In the genomic region with DNA sequence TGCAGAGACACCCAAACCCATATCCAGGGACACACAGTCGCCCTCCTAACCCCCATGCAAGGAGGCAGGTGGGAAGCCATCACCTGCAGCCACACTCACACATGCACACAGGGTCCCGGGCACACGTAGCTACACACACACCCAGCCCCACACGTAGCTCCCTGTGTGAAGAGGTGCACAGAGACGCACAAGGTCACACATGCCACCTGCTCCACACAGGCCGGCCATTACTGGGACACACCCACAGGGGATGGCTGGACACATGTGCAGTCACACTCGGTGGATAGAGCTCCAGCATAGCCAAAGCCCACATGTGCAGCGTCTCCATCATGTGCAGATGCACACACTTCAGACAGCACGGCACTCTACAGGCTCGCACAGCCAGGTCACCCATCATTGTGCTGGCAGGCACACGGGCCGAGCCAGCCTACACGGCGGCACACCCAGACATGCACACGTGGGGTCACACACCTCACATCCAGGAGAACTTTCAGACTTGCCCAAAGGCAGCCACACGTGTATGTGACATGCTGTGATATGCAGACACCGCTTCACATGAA, we compare ENCODE assay signal across 12 cellular contexts. TPM values are rescaled to one million over a fixed set of nuclear protein-coding genes. Genes with fewer than 3 reads are reported as not detected.
A peak's percentile ranks its signal among the peaks of the same experiment; 100 is the strongest.
DNase-seq lines count a peak whose midpoint lies in the region; ATAC-seq, FAIRE-seq and TF ChIP-seq lines count a peak whose summit lies in the region.
"Had no signal": no experiment of that assay in that cellular context is flagged by ENCODE, and none has a peak within 500 bp of the region (broad histone marks: within the 10 kb centered on the region; RNA-seq: fewer than 3 reads in every experiment).

No MANE protein-coding gene starts in this region.

- no peak overlapping the region for H2AFZ ChIP-seq in PC-9

- no peak for ATAC-seq in natural killer cell
- no peak for ATAC-seq in upper lobe of right lung
- ATAC-seq: K562 had no signal

- H3K9me2 ChIP-seq in PC-9 (ENCODE audit: insufficient read depth), result no peaks in the 10 kb centered on the region

- H3K4me3 ChIP-seq in breast epithelium (peak overlapping the region; percentile 61 to 76 (median 68)), bronchial epithelial cell (ENCODE audit: low read depth, low read length) (no peak overlapping the region), upper lobe of right lung (peak overlapping the region; percentile 71), PC-9 (no peak overlapping the region)
- H3K4me3 ChIP-seq: K562 had no signal

- H3K9me3 ChIP-seq in breast epithelium (peaks cover 0 to 17% of the 10 kb centered on the region in 2 donors), upper lobe of right lung (no peaks in the 10 kb centered on the region), PC-9 (ENCODE audit: insufficient read depth, low read depth) (no peaks in the 10 kb centered on the region)

- H3K4me3 Mint-ChIP-seq in MCF 10A (ENCODE audit: unreplicated experiment) (no peak overlapping the region), natural killer cell (peak overlapping the region; percentile 96), HFFc6 (no peak overlapping the region)

- no peak overlapping the region for H3K27ac ChIP-seq in breast epithelium
- no peak overlapping the region for H3K27ac ChIP-seq in upper lobe of right lung
- H3K27ac ChIP-seq in PC-9, result no peak overlapping the region

- H3K4me1 Mint-ChIP-seq in MCF 10A (ENCODE audit: insufficient read depth, unreplicated experiment), result no peaks in the 10 kb centered on the region
- H3K4me1 Mint-ChIP-seq in natural killer cell, result peaks cover 5 to 35% of the 10 kb centered on the region in 2 donors
- H3K4me1 Mint-ChIP-seq in HFFc6 (ENCODE audit: low read depth), result no peaks in the 10 kb centered on the region

- no peaks in the 10 kb centered on the region for H3F3A ChIP-seq in PC-9 (ENCODE audit: insufficient read depth, low read depth)

- no peaks in the 10 kb centered on the region for H3K36me3 ChIP-seq in breast epithelium
- no peaks in the 10 kb centered on the region for H3K36me3 ChIP-seq in bronchial epithelial cell (ENCODE audit: control insufficient read depth, insufficient read depth, low read length)
- no peaks in the 10 kb centered on the region for H3K36me3 ChIP-seq in upper lobe of right lung
- H3K36me3 ChIP-seq in PC-9 (ENCODE audit: low read depth), result no peaks in the 10 kb centered on the region

- POLR2A ChIA-PET in MCF 10A (lab: Yijun Ruan, JAX) (no interaction called here), PC-9 (lab: Charles Lee; ENCODE audit: unreplicated experiment) (no interaction called here)

- no peak for TF ChIP-seq POLR2A in breast epithelium (IDR thresholded peaks at IDR 0.05)

- H3K36me3 Mint-ChIP-seq in MCF 10A (ENCODE audit: insufficient read depth, unreplicated experiment) (no peaks in the 10 kb centered on the region), natural killer cell (no peaks in the 10 kb centered on the region), HFFc6 (ENCODE audit: low read depth) (peaks cover 9% of the 10 kb centered on the region; the same call in 1 of the 2 replicates)

- no TSS peak for BruUV-seq in MCF 10A (replicated peaks; lab: Mats Ljungman, UMichigan)
- no TSS peak for BruUV-seq in PC-9 (replicated peaks; lab: Mats Ljungman, UMichigan)

- H3K4me2 ChIP-seq in PC-9, result no peak overlapping the region

- H3K27ac Mint-ChIP-seq in MCF 10A (ENCODE audit: low read depth, unreplicated experiment) (no peak overlapping the region), natural killer cell (no peak overlapping the region), HFFc6 (no peak overlapping the region)

- H4K20me1 ChIP-seq in PC-9 (ENCODE audit: insufficient read depth), result no peaks in the 10 kb centered on the region

- H3K27me3 Mint-ChIP-seq in MCF 10A (ENCODE audit: insufficient read depth, unreplicated experiment), result no peaks in the 10 kb centered on the region
- no peaks in the 10 kb centered on the region for H3K27me3 Mint-ChIP-seq in natural killer cell (ENCODE audit: low read depth in 2 of 2)
- H3K27me3 Mint-ChIP-seq in HFFc6 (ENCODE audit: insufficient read depth), result no peaks in the 10 kb centered on the region

- no peaks in the 10 kb centered on the region for H3K79me2 ChIP-seq in PC-9 (ENCODE audit: low read depth)

- H3K4me1 ChIP-seq in breast epithelium, result peaks cover 0 to 9% of the 10 kb centered on the region in 2 donors
- H3K4me1 ChIP-seq in upper lobe of right lung, result peaks cover 9% of the 10 kb centered on the region
- H3K4me1 ChIP-seq in PC-9 (replicated peaks; ENCODE audit: insufficient read depth), result no peaks in the 10 kb centered on the region

- TF ChIP-seq CTCF in breast epithelium (IDR thresholded peaks at IDR 0.05) (no peak), MCF 10A (IDR thresholded peaks at IDR 0.05; ENCODE audit: unreplicated experiment) (no peak), bronchial epithelial cell (IDR thresholded peaks at IDR 0.05; ENCODE audit: insufficient read depth, low read length, severe bottlenecking) (no peak), natural killer cell (IDR thresholded peaks at IDR 0.05) (no peak), upper lobe of right lung (IDR thresholded peaks at IDR 0.05) (no peak), PC-9 (conservative IDR thresholded peaks at IDR 0.05) (no peak), HFFc6 (IDR thresholded peaks at IDR 0.05) (no peak)

- H3K9me3 Mint-ChIP-seq in MCF 10A (ENCODE audit: unreplicated experiment) (no peaks in the 10 kb centered on the region), natural killer cell (no peaks in the 10 kb centered on the region), HFFc6 (peaks cover 52% of the 10 kb centered on the region)

- DNase-seq in breast epithelium (ENCODE audit: low spot score in 2 of 2) (no peak), MCF 10A (ENCODE audit: unreplicated experiment) (no peak), bronchial epithelial cell (ENCODE audit: low read depth) (no peak), natural killer cell (no peak), upper lobe of right lung (no peak), PC-9 (no peak), frontal cortex (ENCODE audit: low spot score in 2 of 2) (no peak), HFFc6 (no peak)
- DNase-seq: activated effector memory CD4-positive, alpha-beta T cell treated with Interleukin-2 at 50 U/mL for 16 hours; NCI-H748 treated with DMSO at 0.1 percent for 48 hours had no signal

- intact Hi-C loops in breast epithelium (cut with DNase I; ENCODE audit: low total_unique reads), result no loop called here
- intact Hi-C loops in MCF 10A (cut with micrococcal nuclease), result no loop called here
- intact Hi-C loops in natural killer cell (cut with micrococcal nuclease), result no loop called here
- intact Hi-C loops in upper lobe of right lung (cut with DNase I), result no loop called here
- intact Hi-C loops in PC-9 (cut with micrococcal nuclease; ENCODE audit: unreplicated experiment), result no loop called here

- H3K27me3 ChIP-seq in breast epithelium (no peaks in the 10 kb centered on the region), bronchial epithelial cell (ENCODE audit: control insufficient read depth, insufficient read depth, low read length) (no peaks in the 10 kb centered on the region), upper lobe of right lung (no peaks in the 10 kb centered on the region), PC-9 (ENCODE audit: insufficient read depth, low read depth) (peaks cover 12% of the 10 kb centered on the region)

- peak; percentile 68 for FAIRE-seq in bronchial epithelial cell (lab: Jason Lieb, UNC)
- no peak for FAIRE-seq in frontal cortex (lab: Jason Lieb, UNC)
- FAIRE-seq: K562 had no signal

- CTCF ChIA-PET in MCF 10A (lab: Yijun Ruan, JAX), result interaction anchor here (1.0 kb wide), 1 partner anchor 12 kb away, joined by 3 read pairs; no protein-coding TSS in a partner anchor
- CTCF ChIA-PET in PC-9 (lab: Charles Lee), result no interaction called here

RNA-seq across cellular contexts. Expression of gene ZNF835, which starts 1.1 kb away (rescaled TPM):
- 1 to 10 TPM; 3.6 to 8.0 (median 7.0) TPM for total RNA-seq in breast epithelium
- not detected in 2 replicates for total RNA-seq in MCF 10A (2022)
- total RNA-seq in bronchial epithelial cell, result under 0.01 TPM in 2 replicates
- total RNA-seq in natural killer cell, result 1 to 10 TPM in 1 of 3 donors, under 1 TPM in 2; 0.18 to 2.1 (median 0.92) TPM
- total RNA-seq in upper lobe of right lung, result 3.0 TPM
- not detected in 2 replicates for total RNA-seq in PC-9 (2021)
- 13.0 TPM for total RNA-seq in frontal cortex
- total RNA-seq in HFFc6 (2021; fragmentation: NEBNext Ultra II Directional; extraction: Animal tissue kit (Norgen Biotek cat#: 25700)), result not detected
- total RNA-seq: K562 had no signal

RNA-seq across cellular contexts. Expression of gene SMIM17, which starts 27.5 kb away (rescaled TPM):
- total RNA-seq in breast epithelium, result under 1 TPM in 1 of 3 donors, not detected in 2; 0.33 TPM
- total RNA-seq in MCF 10A (2022), result not detected in 2 replicates
- 0.13 TPM in 1 of 2 replicates, not detected in the other for total RNA-seq in bronchial epithelial cell
- under 1 TPM in 1 of 3 donors, not detected in 2; 0.24 TPM for total RNA-seq in natural killer cell
- not detected for total RNA-seq in upper lobe of right lung
- 0.33 TPM in 1 of 2 replicates, not detected in the other for total RNA-seq in PC-9 (2021)
- total RNA-seq in frontal cortex, result 26.5 TPM
- under 1 TPM in 2 of 6 experiments, not detected in 4; 0.21 TPM for total RNA-seq in HFFc6 (2021; fragmentation: NEBNext Ultra II Directional; extraction: Animal tissue kit (Norgen Biotek cat#: 25700))
- total RNA-seq: K562, SK-MEL-5 had no signal

Comparison
In these comparisons a context has a peak if more than half of its experiments do, and no peak if none do; other contexts are left out.
1. H3K4me3 ChIP-seq: peak in breast epithelium (3 of 3) and upper lobe of right lung (single experiment); none in bronchial epithelial cell (single experiment) and PC-9 (single experiment).
2. RNA of gene SMIM17, which starts 27.5 kb away (total RNA-seq): 26.5 TPM in frontal cortex (single experiment); 0.33 TPM in PC-9, 0.33 TPM in breast epithelium, not detected in upper lobe of right lung (single experiment), 0.21 TPM in HFFc6, 0.24 TPM in natural killer cell, not detected in MCF 10A and 0.13 TPM in bronchial epithelial cell; every median in the first group is over 10 times any median in the second.